ENCODE assay signal across 10 cellular contexts in genomic region chr2:162243305-162243693, GRCh38. TPM values are rescaled to one million over a fixed set of nuclear protein-coding genes. Genes with fewer than 3 reads are reported as not detected.
DNase-seq lines count a peak whose midpoint lies in the region; TF ChIP-seq lines count a peak whose summit lies in the region.
"Had no signal": no experiment of that assay in that cellular context is flagged by ENCODE, and none has a peak within 500 bp of the region (broad histone marks: within the 10 kb centered on the region; RNA-seq: fewer than 3 reads in every experiment).

Gene FAP (minus strand): TSS chr2:162243445. CDS start chr2:162243327, 118 bp downstream.

- TF ChIP-seq CTCF in type B pancreatic cell (conservative IDR thresholded peaks at IDR 0.05): no peak

- H3K27ac ChIP-seq in mesodermal cell (ENCODE audit: low read depth, low read length, severe bottlenecking): peak within 1 kb of the TSS; percentile 81

- WGBS in mesodermal cell (ENCODE audit: insufficient coverage in 2 of 2), 2 experiments: 95 to 96% methylated on average over 3 to 4 of the region's 6 CpGs

- no peaks in the 10 kb centered on the region for H3K27me3 Mint-ChIP-seq in type B pancreatic cell

- H3K4me3 Mint-ChIP-seq in type B pancreatic cell: peak within 1 kb of the TSS; percentile 89

- peak within 1 kb of the TSS; percentile 65 for H3K27ac Mint-ChIP-seq in type B pancreatic cell

- peak within 1 kb of the TSS; percentile 41 for H3K9ac ChIP-seq in endocrine pancreas (ENCODE audit: control insufficient read depth, insufficient read depth, low read length)

- H3K4me3 ChIP-seq in endocrine pancreas (ENCODE audit: control insufficient read depth, insufficient read depth, low read length) (peak within 1 kb of the TSS; percentile 86), mesodermal cell (ENCODE audit: extremely low read depth, insufficient read depth, low read length, poor library complexity, severe bottlenecking) (no peak within 1 kb of the TSS)

- H3K36me3 ChIP-seq in endocrine pancreas (ENCODE audit: control insufficient read depth, insufficient read depth, low read length) (no peaks in the 10 kb centered on the region), mesodermal cell (ENCODE audit: control insufficient read depth, insufficient read depth, low read length) (no peaks in the 10 kb centered on the region)

- peaks cover 13% of the 10 kb centered on the region for H3K36me3 Mint-ChIP-seq in type B pancreatic cell

- H3K4me1 Mint-ChIP-seq in type B pancreatic cell (ENCODE audit: unreplicated experiment): peaks cover 23% of the 10 kb centered on the region

- H3K27me3 ChIP-seq in endocrine pancreas (ENCODE audit: control insufficient read depth, insufficient read depth, low read length): peaks cover 2% of the 10 kb centered on the region

- peaks cover 13% of the 10 kb centered on the region for H3K9me3 Mint-ChIP-seq in type B pancreatic cell

- DNase-seq in M059J (ENCODE audit: low read depth) (peak; percentile 77), type B pancreatic cell (ENCODE audit: extremely low spot score, unreplicated experiment) (no peak), DMS53 (lab: John Stamatoyannopoulos, UW) (no peak), OCI-M1 (lab: John Stamatoyannopoulos, UW) (no peak), kidney glomerular epithelial cell (lab: John Stamatoyannopoulos, UW) (no peak), NCI-H345 (lab: John Stamatoyannopoulos, UW) (no peak)
- DNase-seq: activated CD4-positive, CD25-positive, alpha-beta regulatory T cell; NCI-H526 had no signal

- no peaks in the 10 kb centered on the region for H3K9me3 ChIP-seq in endocrine pancreas (ENCODE audit: control insufficient read depth, low read length)
- no peaks in the 10 kb centered on the region for H3K9me3 ChIP-seq in mesodermal cell (ENCODE audit: control insufficient read depth, low read length)

- peaks cover 14% of the 10 kb centered on the region for H3K4me1 ChIP-seq in endocrine pancreas (ENCODE audit: control insufficient read depth, insufficient read depth, low read length)
- H3K4me1 ChIP-seq in mesodermal cell (ENCODE audit: control insufficient read depth, insufficient read depth, low read length, poor library complexity, severe bottlenecking): peaks cover 26% of the 10 kb centered on the region

RNA-seq across cellular contexts. Expression of gene FAP, which starts in this region (rescaled TPM):
- total RNA-seq in M059J (2014; rRNA removed; shearing (Covaris generic)): 22.8 and 31.9 TPM in 2 replicates
- polyA plus RNA-seq in mesodermal cell (2013, experiment 1 of 2): 0.63 TPM
- 0.66 TPM for polyA plus RNA-seq in mesodermal cell (2013, experiment 2 of 2)
- 0.71 and 27.3 TPM in 2 replicates for total RNA-seq in type B pancreatic cell (ENCODE audit: low replicate concordance)
